ENCODE assay signal across 8 cellular contexts in genomic region chr21:25607151-25607811, GRCh38. TPM values are rescaled to one million over a fixed set of nuclear protein-coding genes. Genes with fewer than 3 reads are reported as not detected.
DNase-seq lines count a peak whose midpoint lies in the region; ATAC-seq lines count a peak whose summit lies in the region.

TSS of gene MRPL39 (minus strand) at chr21:25607481. CDS start at chr21:25607475, 6 bp downstream.

- no peaks in the 10 kb centered on the region for H3K27me3 ChIP-seq in BLaER1

- peak within 1 kb of the TSS; percentile 97 for H3K27ac Mint-ChIP-seq in activated CD4-positive, alpha-beta T cell treated with anti-CD3 and anti-CD28 coated beads, Interleukin-2, amount 10 ng/mL, durations not matched to agents 24 days and 14 days

- H3K9me3 ChIP-seq in BLaER1: no peaks in the 10 kb centered on the region

- peaks cover 21% of the 10 kb centered on the region for H3K36me3 Mint-ChIP-seq in activated CD4-positive, alpha-beta T cell treated with anti-CD3 and anti-CD28 coated beads, Interleukin-2, amount 10 ng/mL, durations not matched to agents 24 days and 14 days (ENCODE audit: low read depth)

- H3K27me3 Mint-ChIP-seq in activated CD4-positive, alpha-beta T cell treated with anti-CD3 and anti-CD28 coated beads, Interleukin-2, amount 10 ng/mL, durations not matched to agents 24 days and 14 days: no peaks in the 10 kb centered on the region

- DNase-seq in GM19240 (ENCODE audit: insufficient read length, low spot score) (peak; percentile 83), NCI-H524 treated with DMSO at 0.1 percent for 48 hours (lab: John Stamatoyannopoulos, UW) (peak; percentile 35), cortex of kidney (lab: John Stamatoyannopoulos, UW) (peak; percentile 24), left lobe of liver (ENCODE audit: low spot score) (peak; percentile 86)
- DNase-seq in activated CD4-positive, alpha-beta T cell treated with anti-CD3 and anti-CD28 coated beads, Interleukin-2, amount 10 ng/mL, durations not matched to agents 24 days and 14 days: peak; percentile 96
- peak; percentile 79 for DNase-seq in stimulated activated CD4-positive, alpha-beta T cell treated with anti-CD3 and anti-CD28 coated beads, Interleukin-2, amount 100 ng/mL, for 4 hours (ENCODE audit: low read depth)

- 0 out of 2 replicates have a peak, but pooled peaks cover 11% of the 10 kb centered on the region for H4K20me1 ChIP-seq in BLaER1

- H3K4me3 Mint-ChIP-seq in activated CD4-positive, alpha-beta T cell treated with anti-CD3 and anti-CD28 coated beads, Interleukin-2, amount 10 ng/mL, durations not matched to agents 24 days and 14 days: peak within 1 kb of the TSS; percentile 92

- H3K4me1 Mint-ChIP-seq in activated CD4-positive, alpha-beta T cell treated with anti-CD3 and anti-CD28 coated beads, Interleukin-2, amount 10 ng/mL, durations not matched to agents 24 days and 14 days: peaks cover 25% of the 10 kb centered on the region

- ATAC-seq in HG03460 (IDR thresholded peaks at IDR 0.05; ENCODE audit: unreplicated experiment): peak; percentile 92
- ATAC-seq in left lobe of liver: peak; percentile 95

- no peaks in the 10 kb centered on the region for H3K9me3 Mint-ChIP-seq in activated CD4-positive, alpha-beta T cell treated with anti-CD3 and anti-CD28 coated beads, Interleukin-2, amount 10 ng/mL, durations not matched to agents 24 days and 14 days

- H3K36me3 ChIP-seq in BLaER1: peaks cover 39% of the 10 kb centered on the region

- peak within 1 kb of the TSS; percentile 80 for H3K4me3 ChIP-seq in BLaER1

- H3K9ac ChIP-seq in BLaER1: peak within 1 kb of the TSS; percentile 85

- intact Hi-C loops in activated CD4-positive, alpha-beta T cell treated with anti-CD3 and anti-CD28 coated beads, Interleukin-2, amount 10 ng/mL, durations not matched to agents 24 days and 14 days (cut with micrococcal nuclease): loop anchor here (1.0 kb wide), 3 partner anchors 34 to 563 kb away; partner anchors contain the start of genes APP, ATP5PF and GABPA

- peak within 1 kb of the TSS; percentile 86 for H3K27ac ChIP-seq in BLaER1

- H3K4me2 ChIP-seq in BLaER1: peak within 1 kb of the TSS; percentile 79

- peaks cover 16% of the 10 kb centered on the region for H3K4me1 ChIP-seq in BLaER1

RNA-seq across cellular contexts. Expression of gene MRPL39, which starts in this region (rescaled TPM):
- total RNA-seq in activated CD4-positive, alpha-beta T cell treated with anti-CD3 and anti-CD28 coated beads, Interleukin-2, amount 10 ng/mL, durations not matched to agents 24 days and 14 days: 63.2 and 66.0 TPM in 2 replicates
- 17.4 TPM for total RNA-seq in left lobe of liver

Comparison
In these comparisons a context has a peak if more than half of its experiments do, and no peak if none do; other contexts are left out.
1. Peak in every context shown above with its lines: DNase-seq, ATAC-seq, H3K4me3 ChIP-seq and H3K27ac ChIP-seq.
2. DNase-seq: peak in every context shown above with its lines; median percentile 96 in activated CD4-positive, alpha-beta T cell treated with anti-CD3 and anti-CD28 coated beads, Interleukin-2, amount 10 ng/mL, durations not matched to agents 24 days and 14 days; 86 in left lobe of liver; 83 in GM19240; 79 in stimulated activated CD4-positive, alpha-beta T cell treated with anti-CD3 and anti-CD28 coated beads, Interleukin-2, amount 100 ng/mL, for 4 hours; 35 in NCI-H524 treated with DMSO at 0.1 percent for 48 hours; 24 in cortex of kidney.